ENCODE assay signal across 17 cellular contexts in the genomic region with DNA sequence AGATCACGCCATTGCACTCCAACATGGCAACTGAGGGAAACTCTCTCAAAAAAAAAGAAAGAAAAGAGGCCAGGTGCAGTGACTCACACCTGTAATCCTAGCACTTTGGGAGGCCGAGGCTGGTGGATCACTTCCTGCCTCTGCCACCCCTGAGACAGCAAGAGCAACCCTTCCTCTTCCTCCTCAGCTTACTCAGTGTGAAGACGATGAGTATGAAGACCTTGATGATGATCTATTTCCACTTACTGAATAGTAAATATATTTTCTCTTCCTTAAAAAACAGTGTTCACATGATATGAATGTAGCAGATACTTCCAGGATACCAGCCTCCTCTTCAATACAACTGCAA. TPM values are rescaled to one million over a fixed set of nuclear protein-coding genes. Genes with fewer than 3 reads are reported as not detected.
DNase-seq lines count a peak whose midpoint lies in the region; ATAC-seq and TF ChIP-seq lines count a peak whose summit lies in the region.
"Had no signal": no experiment of that assay in that cellular context is flagged by ENCODE, and none has a peak within 500 bp of the region (broad histone marks: within the 10 kb centered on the region; RNA-seq: fewer than 3 reads in every experiment).

No MANE protein-coding gene starts in this region.

- no peak for ATAC-seq in activated CD8-positive, alpha-beta memory T cell treated with anti-CD3 and anti-CD28 coated beads, Interleukin-2, amount 10 ng/mL, durations not matched to agents 7 days and 5 days
- ATAC-seq in esophagus mucosa (peak; percentile 45), natural killer cell (no peak)
- ATAC-seq in stimulated activated naive CD8-positive, alpha-beta T cell treated with anti-CD3 and anti-CD28 coated beads, Interleukin-15, amount 100 ng/mL, for 72 hours = peak; percentile 52

- peaks cover 2% of the 10 kb centered on the region for H3K36me3 Mint-ChIP-seq in activated CD8-positive, alpha-beta memory T cell treated with anti-CD3 and anti-CD28 coated beads, Interleukin-2, amount 10 ng/mL, durations not matched to agents 7 days and 5 days
- peaks cover 8% of the 10 kb centered on the region for H3K36me3 Mint-ChIP-seq in activated CD4-positive, alpha-beta memory T cell treated with anti-CD3 and anti-CD28 coated beads for 36 hours
- no peaks in the 10 kb centered on the region for H3K36me3 Mint-ChIP-seq in natural killer cell
- H3K36me3 Mint-ChIP-seq: IgD-negative memory B cell had no signal

- intact Hi-C loops in activated CD4-positive, alpha-beta memory T cell treated with anti-CD3 and anti-CD28 coated beads for 36 hours (cut with micrococcal nuclease) = no loop called here
- intact Hi-C loops in natural killer cell (cut with micrococcal nuclease) (no loop called here), lower leg skin (cut with DNase I; ENCODE audit: low total_unique reads) (no loop called here)

- no peak for TF ChIP-seq POLR2A in lower leg skin (IDR thresholded peaks at IDR 0.05)

- DNase-seq in activated CD8-positive, alpha-beta memory T cell treated with anti-CD3 and anti-CD28 coated beads, Interleukin-2, amount 50 U/mL, for 4 hours = peak; percentile 23
- DNase-seq in activated CD8-positive, alpha-beta memory T cell treated with anti-CD3 and anti-CD28 coated beads, Interleukin-2, amount 10 ng/mL, durations not matched to agents 7 days and 5 days = no peak
- DNase-seq in activated CD4-positive, alpha-beta memory T cell treated with anti-CD3 and anti-CD28 coated beads for 36 hours = peak; percentile 68
- DNase-seq in stimulated activated naive CD8-positive, alpha-beta T cell treated with anti-CD3 and anti-CD28 coated beads, Interleukin-15, amount 100 ng/mL, for 72 hours = peak in 1 of 2 donors; percentile 40
- DNase-seq in natural killer cell (no peak), lower leg skin (ENCODE audit: low spot score in 2 of 2) (no peak), WERI-Rb-1 (no peak)
- DNase-seq: ACHN, aorta, NCI-H1092 treated with DMSO at 0.1 percent for 48 hours, NCI-H446, T-helper 2 cell, trophoblast cell had no signal

- H3K4me1 Mint-ChIP-seq in activated CD8-positive, alpha-beta memory T cell treated with anti-CD3 and anti-CD28 coated beads, Interleukin-2, amount 10 ng/mL, durations not matched to agents 7 days and 5 days = peaks cover 33% of the 10 kb centered on the region
- H3K4me1 Mint-ChIP-seq in activated CD4-positive, alpha-beta memory T cell treated with anti-CD3 and anti-CD28 coated beads for 36 hours (ENCODE audit: low read depth) = peaks cover 30% of the 10 kb centered on the region
- H3K4me1 Mint-ChIP-seq in stimulated activated naive CD8-positive, alpha-beta T cell treated with anti-CD3 and anti-CD28 coated beads, Interleukin-15, amount 100 ng/mL, for 72 hours = peaks cover 38% of the 10 kb centered on the region
- peaks cover 18% of the 10 kb centered on the region in 2 donors for H3K4me1 Mint-ChIP-seq in natural killer cell

- H3K27ac Mint-ChIP-seq in activated CD8-positive, alpha-beta memory T cell treated with anti-CD3 and anti-CD28 coated beads, Interleukin-2, amount 10 ng/mL, durations not matched to agents 7 days and 5 days = no peak overlapping the region
- peak overlapping the region; percentile 47 for H3K27ac Mint-ChIP-seq in activated CD4-positive, alpha-beta memory T cell treated with anti-CD3 and anti-CD28 coated beads for 36 hours
- H3K27ac Mint-ChIP-seq in stimulated activated naive CD8-positive, alpha-beta T cell treated with anti-CD3 and anti-CD28 coated beads, Interleukin-15, amount 100 ng/mL, for 72 hours = no peak overlapping the region
- H3K27ac Mint-ChIP-seq in natural killer cell = no peak overlapping the region
- H3K27ac Mint-ChIP-seq: IgD-negative memory B cell had no signal

- H3K27me3 Mint-ChIP-seq in activated CD8-positive, alpha-beta memory T cell treated with anti-CD3 and anti-CD28 coated beads, Interleukin-2, amount 10 ng/mL, durations not matched to agents 7 days and 5 days = no peaks in the 10 kb centered on the region
- no peaks in the 10 kb centered on the region for H3K27me3 Mint-ChIP-seq in activated CD4-positive, alpha-beta memory T cell treated with anti-CD3 and anti-CD28 coated beads for 36 hours
- H3K27me3 Mint-ChIP-seq in stimulated activated naive CD8-positive, alpha-beta T cell treated with anti-CD3 and anti-CD28 coated beads, Interleukin-15, amount 100 ng/mL, for 72 hours = no peaks in the 10 kb centered on the region
- peaks cover 5 to 6% of the 10 kb centered on the region in 2 donors for H3K27me3 Mint-ChIP-seq in natural killer cell (ENCODE audit: low read depth in 2 of 2)

- H3K27me3 ChIP-seq in WERI-Rb-1 (ENCODE audit: insufficient read depth, low read depth, severe bottlenecking) = no peaks in the 10 kb centered on the region
- H3K27me3 ChIP-seq: dorsolateral prefrontal cortex had no signal

- H3K4me3 Mint-ChIP-seq in activated CD8-positive, alpha-beta memory T cell treated with anti-CD3 and anti-CD28 coated beads, Interleukin-2, amount 10 ng/mL, durations not matched to agents 7 days and 5 days = no peak overlapping the region
- no peak overlapping the region for H3K4me3 Mint-ChIP-seq in activated CD4-positive, alpha-beta memory T cell treated with anti-CD3 and anti-CD28 coated beads for 36 hours
- H3K4me3 Mint-ChIP-seq in stimulated activated naive CD8-positive, alpha-beta T cell treated with anti-CD3 and anti-CD28 coated beads, Interleukin-15, amount 100 ng/mL, for 72 hours = no peak overlapping the region
- H3K4me3 Mint-ChIP-seq in natural killer cell = no peak overlapping the region

- H3K36me3 ChIP-seq in WERI-Rb-1 = no peaks in the 10 kb centered on the region; the same call in none of the 2 replicates

- CTCF ChIA-PET in activated CD8-positive, alpha-beta memory T cell treated with anti-CD3 and anti-CD28 coated beads, Interleukin-2, amount 10 ng/mL, durations not matched to agents 7 days and 5 days (lab: Charles Lee) = interaction anchor here (0.9 to 2.5 kb wide), 3 partner anchors 10 to 30 kb away, joined by 3 to 17 read pairs (median 3); no protein-coding TSS in a partner anchor
- CTCF ChIA-PET in activated CD4-positive, alpha-beta memory T cell treated with anti-CD3 and anti-CD28 coated beads for 36 hours (lab: Charles Lee) = no interaction called here

- POLR2A ChIA-PET in activated CD4-positive, alpha-beta memory T cell treated with anti-CD3 and anti-CD28 coated beads for 36 hours (lab: Charles Lee) = no interaction called here

- no peaks in the 10 kb centered on the region for H3K9me3 ChIP-seq in WERI-Rb-1 (ENCODE audit: severe bottlenecking)

- no peaks in the 10 kb centered on the region for H3K9me3 Mint-ChIP-seq in activated CD8-positive, alpha-beta memory T cell treated with anti-CD3 and anti-CD28 coated beads, Interleukin-2, amount 10 ng/mL, durations not matched to agents 7 days and 5 days (ENCODE audit: low read depth)
- no peaks in the 10 kb centered on the region for H3K9me3 Mint-ChIP-seq in activated CD4-positive, alpha-beta memory T cell treated with anti-CD3 and anti-CD28 coated beads for 36 hours
- H3K9me3 Mint-ChIP-seq in stimulated activated naive CD8-positive, alpha-beta T cell treated with anti-CD3 and anti-CD28 coated beads, Interleukin-15, amount 100 ng/mL, for 72 hours = no peaks in the 10 kb centered on the region
- no peaks in the 10 kb centered on the region for H3K9me3 Mint-ChIP-seq in natural killer cell
- H3K9me3 Mint-ChIP-seq: IgD-negative memory B cell had no signal

- TF ChIP-seq CTCF in natural killer cell (IDR thresholded peaks at IDR 0.05) (no peak), lower leg skin (IDR thresholded peaks at IDR 0.05) (no peak), WERI-Rb-1 (IDR thresholded peaks at IDR 0.05; ENCODE audit: low read depth, low read length) (no peak)

- no peak overlapping the region for H3K27ac ChIP-seq in WERI-Rb-1

- no peak overlapping the region for H3K4me3 ChIP-seq in lower leg skin (ENCODE audit: low read depth, poor library complexity, severe bottlenecking)
- no peak overlapping the region for H3K4me3 ChIP-seq in WERI-Rb-1 (ENCODE audit: low read depth, low read length)
- H3K4me3 ChIP-seq: dorsolateral prefrontal cortex had no signal

- WGBS in lower leg skin, 2 donors = 64 to 75% methylated on average over 3 of the region's 3 CpGs

RNA-seq across cellular contexts. Expression of a gene that starts 2.1 kb away (rescaled TPM):
- total RNA-seq in activated CD8-positive, alpha-beta memory T cell treated with anti-CD3 and anti-CD28 coated beads, Interleukin-2, amount 10 ng/mL, durations not matched to agents 7 days and 5 days = 10 to 100 TPM; 55.5 to 58.6 TPM
- total RNA-seq in activated CD4-positive, alpha-beta memory T cell treated with anti-CD3 and anti-CD28 coated beads for 36 hours = 10 to 100 TPM; 49.1 to 50.6 TPM
- 62.4 TPM for total RNA-seq in esophagus mucosa
- 10 to 100 TPM; 57.6 to 62.5 (median 60.8) TPM for total RNA-seq in natural killer cell
- total RNA-seq in lower leg skin = 10 to 100 TPM; 35.0 to 65.2 (median 50.4) TPM

RNA-seq across cellular contexts. Expression of a gene that starts 36.3 kb away (rescaled TPM):
- total RNA-seq in activated CD8-positive, alpha-beta memory T cell treated with anti-CD3 and anti-CD28 coated beads, Interleukin-2, amount 10 ng/mL, durations not matched to agents 7 days and 5 days = 1 to 10 TPM; 5.6 to 7.9 TPM
- 1 to 10 TPM; 6.2 TPM for total RNA-seq in activated CD4-positive, alpha-beta memory T cell treated with anti-CD3 and anti-CD28 coated beads for 36 hours
- total RNA-seq in esophagus mucosa = 3.7 TPM
- 1 to 10 TPM; 6.2 to 8.9 (median 7.2) TPM for total RNA-seq in natural killer cell
- total RNA-seq in lower leg skin = 10 to 100 TPM; 13.2 to 25.5 (median 21.4) TPM

RNA-seq across cellular contexts. Expression of a gene that starts 37.5 kb away (rescaled TPM):
- not detected for total RNA-seq in activated CD8-positive, alpha-beta memory T cell treated with anti-CD3 and anti-CD28 coated beads, Interleukin-2, amount 10 ng/mL, durations not matched to agents 7 days and 5 days
- not detected for total RNA-seq in activated CD4-positive, alpha-beta memory T cell treated with anti-CD3 and anti-CD28 coated beads for 36 hours
- total RNA-seq in esophagus mucosa (10.8 TPM), natural killer cell (not detected), lower leg skin (1,000 to 10,000 TPM in 2 of 4 donors, 100 to 1,000 TPM in 2; 519 to 1,357 (median 824) TPM)
- total RNA-seq: lung microvascular endothelial cell had no signal

Comparison
In these comparisons a context has a peak if more than half of its experiments do, and no peak if none do; other contexts are left out.
1. DNase-seq: peak in activated CD8-positive, alpha-beta memory T cell treated with anti-CD3 and anti-CD28 coated beads, Interleukin-2, amount 50 U/mL, for 4 hours (single experiment) and activated CD4-positive, alpha-beta memory T cell treated with anti-CD3 and anti-CD28 coated beads for 36 hours (single experiment); none in activated CD8-positive, alpha-beta memory T cell treated with anti-CD3 and anti-CD28 coated beads, Interleukin-2, amount 10 ng/mL, durations not matched to agents 7 days and 5 days (single experiment), natural killer cell (single experiment), lower leg skin (0 of 2) and WERI-Rb-1 (single experiment).
2. ATAC-seq: peak in esophagus mucosa (single experiment) and stimulated activated naive CD8-positive, alpha-beta T cell treated with anti-CD3 and anti-CD28 coated beads, Interleukin-15, amount 100 ng/mL, for 72 hours (single experiment); none in activated CD8-positive, alpha-beta memory T cell treated with anti-CD3 and anti-CD28 coated beads, Interleukin-2, amount 10 ng/mL, durations not matched to agents 7 days and 5 days (single experiment) and natural killer cell (0 of 3).
3. RNA of a gene that starts 37.5 kb away (total RNA-seq): 519 to 1,357 TPM in lower leg skin; 10.8 TPM in esophagus mucosa (single experiment), not detected in activated CD8-positive, alpha-beta memory T cell treated with anti-CD3 and anti-CD28 coated beads, Interleukin-2, amount 10 ng/mL, durations not matched to agents 7 days and 5 days, not detected in activated CD4-positive, alpha-beta memory T cell treated with anti-CD3 and anti-CD28 coated beads for 36 hours and not detected in natural killer cell; every median in the first group is over 10 times any median in the second.